20 cellular contexts compared by ENCODE assay signal in genomic region chr4:95539056-95539455, GRCh38. TPM values are rescaled to one million over a fixed set of nuclear protein-coding genes. Genes with fewer than 3 reads are reported as not detected.
DNase-seq lines count a peak whose midpoint lies in the region; ATAC-seq, FAIRE-seq and TF ChIP-seq lines count a peak whose summit lies in the region.
"Had no signal": no experiment of that assay in that cellular context is flagged by ENCODE, and none has a peak within 500 bp of the region (broad histone marks: within the 10 kb centered on the region; RNA-seq: fewer than 3 reads in every experiment).

No MANE protein-coding gene starts in this region.

- no peak for FAIRE-seq in GM12878 (lab: Jason Lieb, UNC)
- FAIRE-seq: TTC549 had no signal

- peaks cover 24% of the 10 kb centered on the region for H3K4me1 ChIP-seq in HEK293 (ENCODE audit: control insufficient read depth, insufficient read depth, low read length)
- H3K4me1 ChIP-seq in GM12878 (ENCODE audit: control insufficient read depth, insufficient read depth, low read length), result no peaks in the 10 kb centered on the region
- peaks cover 5% of the 10 kb centered on the region for H3K4me1 ChIP-seq in hepatocyte (ENCODE audit: insufficient read depth)
- H3K4me1 ChIP-seq in spleen, result no peaks in the 10 kb centered on the region
- H3K4me1 ChIP-seq: suprapubic skin had no signal

- in situ Hi-C loops in GM12878 (cut with MboI), result no loop called here

- H4K20me1 ChIP-seq in GM12878 (ENCODE audit: control insufficient read depth, insufficient read depth), result no peaks in the 10 kb centered on the region
- H4K20me1 ChIP-seq in hepatocyte (ENCODE audit: insufficient read depth, poor library complexity, severe bottlenecking), result no peaks in the 10 kb centered on the region

- H3K36me3 ChIP-seq in HEK293 (ENCODE audit: control insufficient read depth in 2 of 2, insufficient read depth in 1 of 2, low read length in 2 of 2), result no peaks in the 10 kb centered on the region
- H3K36me3 ChIP-seq in GM12878 (ENCODE audit: control insufficient read depth in 2 of 2, insufficient read depth in 2 of 2, low read length in 1 of 2), result no peaks in the 10 kb centered on the region
- H3K36me3 ChIP-seq in hepatocyte (replicated peaks; ENCODE audit: insufficient read depth, low read depth), result no peaks in the 10 kb centered on the region
- H3K36me3 ChIP-seq in spleen, result no peaks in the 10 kb centered on the region
- H3K36me3 ChIP-seq: suprapubic skin had no signal

- no peak overlapping the region for H3K4me2 ChIP-seq in GM12878 (ENCODE audit: control insufficient read depth, insufficient read depth)
- H3K4me2 ChIP-seq in hepatocyte, result peak overlapping the region; percentile 59

- TF ChIP-seq POLR2A in GM12878 (IDR thresholded peaks at IDR 0.05; ENCODE audit: low read depth, low read length) (no peak), spleen (IDR thresholded peaks at IDR 0.05) (no peak)

- no peak for TF ChIP-seq EP300 in GM12878 (IDR thresholded peaks at IDR 0.05; ENCODE audit: borderline replicate concordance in 1 of 2, control insufficient read depth in 1 of 2, low read depth in 2 of 2, low read length in 2 of 2)

- H3K27me3 ChIP-seq in GM12878 (replicated peaks in 1 of 2; ENCODE audit: control insufficient read depth in 2 of 2, insufficient read depth in 2 of 2, low read length in 1 of 2) (no peaks in the 10 kb centered on the region), hepatocyte (peaks cover 4% of the 10 kb centered on the region), spleen (replicated peaks in 1 of 7) (no peaks in the 10 kb centered on the region)
- H3K27me3 ChIP-seq: suprapubic skin had no signal

- no peak overlapping the region for H3K27ac ChIP-seq in HEK293 (ENCODE audit: extremely low read depth, low read depth, low read length)
- no peak overlapping the region for H3K27ac ChIP-seq in GM12878 (ENCODE audit: control insufficient read depth, insufficient read depth)
- peak overlapping the region; percentile 12 for H3K27ac ChIP-seq in hepatocyte
- H3K27ac ChIP-seq in spleen, result peak overlapping the region in 6 of 8 donors; percentile 13 to 42 (median 24)
- H3K27ac ChIP-seq: GM23248, suprapubic skin had no signal

- RAD21 ChIA-PET in GM12878 (lab: Charles Lee; ENCODE audit: unreplicated experiment), result interaction anchor here (0.7 to 2.9 kb wide), 3 partner anchors 9 to 29 kb away, joined by 4 to 16 read pairs (median 6); partner anchors contain the start of gene UNC5C

- no peak overlapping the region for H2AFZ ChIP-seq in GM12878 (ENCODE audit: control insufficient read depth, low read depth, low read length)
- H2AFZ ChIP-seq in hepatocyte, result no peak overlapping the region
- H2AFZ ChIP-seq: GM23248 had no signal

- POLR2A ChIA-PET in HEK293 (lab: Yijun Ruan, JAX) (interaction anchor here (0.9 kb wide), 1 partner anchor 10 kb away, joined by 4 read pairs; the partner anchor contains the start of gene UNC5C), GM12878 (lab: Charles Lee) (interaction anchor here (1.3 kb wide), 2 partner anchors 9 to 17 kb away, joined by 4 to 5 read pairs; no protein-coding TSS in a partner anchor)

- DNase-seq in GM12878 (ENCODE audit: low read depth, low spot score), result no peak
- DNase-seq in hepatocyte (ENCODE audit: low spot score), result no peak
- no peak for DNase-seq in spleen
- DNase-seq in NK-92 (lab: John Stamatoyannopoulos, UW; ENCODE audit: unreplicated experiment), result no peak
- DNase-seq in activated naive CD4-positive, alpha-beta T cell treated with anti-CD3 and anti-CD28 coated beads, Interleukin-2, amount 50 U/mL, for 16 hours, result no peak
- DNase-seq in NCI-H1092 treated with DMSO at 0.1 percent for 48 hours (lab: John Stamatoyannopoulos, UW), result no peak
- DNase-seq: activated CD4-positive, alpha-beta T cell treated with anti-CD3 and anti-CD28 coated beads for 48 hours; amniotic stem cell; CD4-positive, alpha-beta memory T cell; cerebellar nuclear complex; GM23248; NCI-H1105 treated with DMSO at 0.1 percent for 48 hours; NCI-H2107; NCI-H524 treated with DMSO at 0.1 percent for 48 hours; stimulated activated CD4-positive, alpha-beta T cell treated with anti-CD3 and anti-CD28 coated beads, Interleukin-12 subunit alpha, Interleukin-12 subunit beta, amount 100 ng/mL, for 4 hours; stimulated activated CD8-positive, alpha-beta memory T cell treated with anti-CD3 and anti-CD28 coated beads, Interleukin-4, amount 100 ng/mL, for 48 hours had no signal

- SMC1A ChIA-PET in GM12878 (lab: Charles Lee; ENCODE audit: uncharacterized antibody, unreplicated experiment), result interaction anchor here (1.6 to 11.7 kb wide), 2 partner anchors 11 to 13 kb away, joined by 6 to 131 read pairs; no protein-coding TSS in a partner anchor

- H3K79me2 ChIP-seq in GM12878 (ENCODE audit: control insufficient read depth, insufficient read depth, low read length) (no peaks in the 10 kb centered on the region), hepatocyte (peaks cover 38% of the 10 kb centered on the region)

- H3K9me2 ChIP-seq in hepatocyte (replicated peaks; ENCODE audit: insufficient read depth), result no peaks in the 10 kb centered on the region

- H3K4me3 ChIP-seq in HEK293 (ENCODE audit: low read depth, low read length) (no peak overlapping the region), GM12878 (no peak overlapping the region), hepatocyte (no peak overlapping the region), spleen (no peak overlapping the region)
- H3K4me3 ChIP-seq: GM23248, suprapubic skin had no signal

- TF ChIP-seq RAD21 in GM12878 (IDR thresholded peaks at IDR 0.05; ENCODE audit: insufficient read depth, low read depth, low read length), result no peak

- intact Hi-C loops in GM12878 (cut with micrococcal nuclease; ENCODE audit: unreplicated experiment), result no loop called here
- intact Hi-C loops in spleen (cut with DNase I; ENCODE audit: low total_unique reads), result no loop called here

- BruUV-seq in GM12878 (replicated peaks; lab: Mats Ljungman, UMichigan), result no TSS peak

- WGBS in GM12878 (ENCODE audit: insufficient coverage, insufficient replicate concordance, low lambda C conversion rate, missing lambda C conversion rate), result 3% methylated on average over 5 of the region's 5 CpGs
- WGBS in hepatocyte (ENCODE audit: low lambda C conversion rate, missing lambda C conversion rate), result 46% methylated on average over 5 of the region's 5 CpGs
- 28 to 54% (median 37%) methylated on average over 5 of the region's 5 CpGs for WGBS in spleen, 5 donors

- TF ChIP-seq CTCF in HEK293 (tag by site-specific recombination; IDR thresholded peaks at IDR 0.05), result no peak
- no peak for TF ChIP-seq CTCF in GM12878 (IDR thresholded peaks at IDR 0.05 in 2 of 3, conservative IDR thresholded peaks at IDR 0.05 in 1 of 3; ENCODE audit: control insufficient read depth in 2 of 3, extremely low read depth in 1 of 3, insufficient read depth in 1 of 3, low read depth in 3 of 3, low read length in 3 of 3)
- no peak for TF ChIP-seq CTCF in hepatocyte (IDR thresholded peaks at IDR 0.05; ENCODE audit: poor library complexity)
- TF ChIP-seq CTCF in spleen (IDR thresholded peaks at IDR 0.05 in 8 of 11, conservative IDR thresholded peaks at IDR 0.05 in 3 of 11), result no peak

- H3K9ac ChIP-seq in GM12878 (ENCODE audit: control insufficient read depth, insufficient read depth, low read length), result no peak overlapping the region
- H3K9ac ChIP-seq: GM23248 had no signal

- ATAC-seq in GM12878 (peak; percentile 7), HG02884 (IDR thresholded peaks at IDR 0.05; ENCODE audit: unreplicated experiment) (no peak)

- CTCF ChIA-PET in HEK293 (lab: Yijun Ruan, JAX) (no interaction called here), GM12878 (lab: Yijun Ruan, JAX) (interaction anchor here (0.6 to 1.4 kb wide), 2 partner anchors 29 to 359 kb away, joined by 3 read pairs; no protein-coding TSS in a partner anchor)

- H3K9me3 ChIP-seq in HEK293 (ENCODE audit: control insufficient read depth, insufficient read depth, low read depth, low read length) (no peaks in the 10 kb centered on the region), GM12878 (replicated peaks; ENCODE audit: control insufficient read depth, insufficient read depth, low read length) (no peaks in the 10 kb centered on the region), hepatocyte (ENCODE audit: low read depth) (no peaks in the 10 kb centered on the region), spleen (no peaks in the 10 kb centered on the region)
- H3K9me3 ChIP-seq: suprapubic skin had no signal

TF ChIP-seq in HEK293, 187 proteins besides CTCF, POLR2A, EP300 and RAD21:
- TF ChIP-seq TRIM28 (IDR thresholded peaks at IDR 0.05; ENCODE audit: borderline replicate concordance, low read length), result peak; percentile 58; the same call in 1 of the 2 replicates
- TF ChIP-seq KLF7 (tag by site-specific recombination; IDR thresholded peaks at IDR 0.05; ENCODE audit: borderline replicate concordance), result no peak

TF ChIP-seq in GM12878, 131 proteins besides CTCF, POLR2A, EP300 and RAD21:
- peak; percentile 36; the same call in 1 of the 2 replicates for TF ChIP-seq BCL11A (IDR thresholded peaks at IDR 0.05; ENCODE audit: low read depth, low read length)
- no peak for TF ChIP-seq YY1 (IDR thresholded peaks at IDR 0.05; ENCODE audit: low read depth, low read length)

RNA-seq across cellular contexts. Expression of gene UNC5C, which starts 9.7 kb away (rescaled TPM):
- 1.3 and 2.3 TPM in 2 replicates for total RNA-seq in GM12878 (2013; cell fraction: nucleolus; rRNA removed)
- total RNA-seq in GM12878 (2014; rRNA removed) (0.11 and 0.27 TPM in 2 replicates), GM12878 (2014; rRNA removed; fragmentation: Illumina TruSeq; extraction: Trizol) (0.13 and 0.18 TPM in 2 replicates), GM12878 (2021) (0.48 and 0.64 TPM in 2 replicates), hepatocyte (15.9 and 16.0 TPM in 2 replicates), spleen (10 to 100 TPM in 4 of 7 donors, 1 to 10 TPM in 3; 7.5 to 15.7 (median 13.1) TPM)
- not detected for polyA plus RNA-seq in GM12878 (2011; ENCODE audit: low read depth)
- polyA plus RNA-seq in GM12878 (2011; rRNA removed) (1.5 and 2.0 TPM in 2 replicates), GM12878 (2014; fragmentation: Illumina TruSeq; extraction: Trizol) (0.03 and 0.15 TPM in 2 replicates), GM12878 (2014; fragmentation: Nextera tagmentation; extraction: Ambion mirVana) (under 1 TPM in 1 of 2 experiments, not detected in 1; 0.02 TPM), GM12878 (2014; rRNA removed) (0.13 and 0.20 TPM in 2 replicates), GM12878 (2016; fragmentation: Nextera tagmentation; extraction: Ambion mirVana) (under 1 TPM; 0.13 to 0.36 TPM), hepatocyte (3.5 and 6.9 TPM in 2 replicates), spleen (under 1 TPM; 0.43 to 0.80 (median 0.61) TPM)
- polyA plus RNA-seq in GM12878 (2011; cell fraction: cytosol; rRNA removed), result 2.6 and 3.1 TPM in 2 replicates
- 5.9 TPM in 2 replicates for polyA plus RNA-seq in GM12878 (2011; cell fraction: nucleus; rRNA removed)
- 0.06 TPM in 1 of 2 replicates, not detected in the other for polyA plus RNA-seq in GM12878 (2012)
- polyA minus RNA-seq in GM12878 (2011; rRNA and poly(A)+ RNA removed), result 6.2 and 7.4 TPM in 2 replicates
- polyA minus RNA-seq in GM12878 (2011; cell fraction: cytosol; rRNA and poly(A)+ RNA removed), result 1.1 and 2.6 TPM in 2 replicates
- polyA minus RNA-seq in GM12878 (2011; cell fraction: nucleus; rRNA and poly(A)+ RNA removed), result 11.8 and 26.1 TPM in 2 replicates
- total RNA-seq: CD4-positive, alpha-beta memory T cell; GM23248 had no signal
- polyA plus RNA-seq: CD4-positive, alpha-beta memory T cell; GM23248 had no signal

Comparison
In these comparisons a context has a peak if more than half of its experiments do, and no peak if none do; other contexts are left out.
1. H3K27ac ChIP-seq: peak in hepatocyte (single experiment) and spleen (6 of 8); none in HEK293 (single experiment) and GM12878 (single experiment).
2. Of the 9 proteins assayed by ChIP-seq in both HEK293 and GM12878: peak only in HEK293: none; only in GM12878: BCL11A; in both: none; in neither: 8.